In the genomic region with DNA sequence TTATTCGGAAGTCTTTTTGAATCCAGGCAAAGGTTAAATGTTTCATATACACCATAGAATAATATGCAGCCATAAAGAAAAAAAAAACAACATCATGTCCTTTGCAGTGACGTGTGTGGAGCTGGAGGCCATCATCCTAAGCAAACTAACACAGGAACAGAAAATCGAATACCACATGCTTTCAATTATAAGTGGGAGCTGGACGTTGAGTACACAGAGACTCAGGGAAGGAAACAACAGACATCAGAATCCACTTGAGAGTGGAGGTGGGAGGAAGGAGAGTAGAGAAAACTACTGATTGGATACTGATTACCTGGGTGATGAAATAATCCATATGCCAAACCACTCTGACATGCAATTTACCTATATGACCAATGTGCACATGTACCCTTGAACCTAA, we compare ENCODE assay signal across 27 cellular contexts.
"Had no signal": no experiment of that assay in that cellular context is flagged by ENCODE, and none has a peak within 500 bp of the region (broad histone marks: within the 10 kb centered on the region; RNA-seq: fewer than 3 reads in every experiment).

No MANE protein-coding gene starts in this region.

- H3K4me1 ChIP-seq: left lung, right atrium auricular region, right lobe of liver, upper lobe of left lung, vagina had no signal

- H3K27ac Mint-ChIP-seq: naive thymus-derived CD4-positive, alpha-beta T cell; natural killer cell treated with Interleukin-12 subunit alpha and Interleukin-12 subunit beta and Interleukin-15 and Interleukin-18, amount 100 ng/mL, for 72 hours; progenitor cell of endocrine pancreas; stimulated activated memory B cell treated with anti-CD40 and anti-IgM and Interleukin-4, amounts not matched to agents 10 μg/mL and 1 μg/mL and 100 μg/mL, for 72 hours had no signal

- H3K4me3 ChIP-seq: left lung, lung, mucosa of descending colon, ovary, right atrium auricular region, right lobe of liver, smooth muscle cell, stomach, testis, thyroid gland, transverse colon, upper lobe of left lung, vagina had no signal

- H3K36me3 ChIP-seq: left lung, ovary, right atrium auricular region, right lobe of liver, stomach, thyroid gland, transverse colon, upper lobe of left lung, vagina had no signal

- H3K9me3 ChIP-seq: left lung, mucosa of descending colon, ovary, right atrium auricular region, right lobe of liver, stomach, testis, thyroid gland, transverse colon, upper lobe of left lung, vagina had no signal

- H3K4me3 Mint-ChIP-seq: naive thymus-derived CD4-positive, alpha-beta T cell; natural killer cell treated with Interleukin-12 subunit alpha and Interleukin-12 subunit beta and Interleukin-15 and Interleukin-18, amount 100 ng/mL, for 72 hours; stimulated activated memory B cell treated with anti-CD40 and anti-IgM and Interleukin-4, amounts not matched to agents 10 μg/mL and 1 μg/mL and 100 μg/mL, for 72 hours had no signal

- H3K27me3 ChIP-seq: left lung, ovary, right atrium auricular region, right lobe of liver, testis, thyroid gland, upper lobe of left lung, vagina had no signal

- H3K4me2 ChIP-seq: smooth muscle cell had no signal

- DNase-seq: hippocampal formation; kidney; left colon; left lung; mesendoderm; midbrain; mucosa of descending colon; naive thymus-derived CD4-positive, alpha-beta T cell; ovary; right lobe of liver; stimulated activated CD4-positive, alpha-beta T cell treated with anti-CD3 and anti-CD28 coated beads, Interleukin-1b, Interleukin-23, amount 100 ng/mL, for 48 hours; stimulated activated CD4-positive, alpha-beta T cell treated with anti-CD3 and anti-CD28 coated beads, Interleukin-2, amount 100 ng/mL, for 48 hours; stimulated activated CD4-positive, alpha-beta T cell treated with anti-CD3 and anti-CD28 coated beads, Interleukin-4, amount 100 ng/mL, for 4 hours; stimulated activated CD8-positive, alpha-beta memory T cell treated with anti-CD3 and anti-CD28 coated beads, Interleukin-4, amount 100 ng/mL, for 48 hours; stimulated activated naive CD8-positive, alpha-beta T cell treated with anti-CD3 and anti-CD28 coated beads, Interleukin-15, Interleukin-2, amounts not matched to agents 100 U/mL and 50 U/mL, for 24 hours; stomach; testis; thyroid gland; transverse colon; upper lobe of left lung had no signal

- ATAC-seq: left colon; left lung; mucosa of descending colon; naive thymus-derived CD4-positive, alpha-beta T cell; natural killer cell treated with Interleukin-12 subunit alpha and Interleukin-12 subunit beta and Interleukin-15 and Interleukin-18, amount 100 ng/mL, for 72 hours; right lobe of liver; stimulated activated memory B cell treated with anti-CD40 and anti-IgM and Interleukin-4, amounts not matched to agents 10 μg/mL and 1 μg/mL and 100 μg/mL, for 72 hours; stimulated activated naive CD8-positive, alpha-beta T cell treated with anti-CD3 and anti-CD28 coated beads, Interleukin-15, Interleukin-2, amounts not matched to agents 100 U/mL and 50 U/mL, for 24 hours had no signal

- H3K27ac ChIP-seq: left lung, ovary, right atrium auricular region, right lobe of liver, stomach, testis, thyroid gland, transverse colon, upper lobe of left lung, vagina had no signal
